In the genomic region with DNA sequence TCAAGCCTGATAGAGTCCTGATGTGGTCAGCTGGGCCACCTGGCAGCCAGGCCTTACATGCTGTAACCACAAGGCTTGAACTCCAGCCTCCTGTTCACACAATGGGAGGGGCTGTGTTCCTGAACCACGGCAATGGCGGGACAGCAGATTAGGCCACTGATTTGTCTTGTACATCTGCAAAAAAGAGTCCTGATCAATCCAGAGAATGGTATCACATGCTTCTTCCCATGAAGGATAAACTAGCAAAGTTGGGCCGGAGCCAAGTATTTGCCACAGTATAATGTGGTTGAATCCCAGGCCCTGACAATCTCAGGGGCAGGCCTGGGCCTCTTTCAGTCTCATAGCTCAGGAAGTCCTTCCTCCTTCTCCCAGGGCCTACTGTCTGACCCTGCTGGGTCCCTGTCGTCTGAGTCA, we compare ENCODE assay signal across 11 cellular contexts.
DNase-seq lines count a peak whose midpoint lies in the region; ATAC-seq and TF ChIP-seq lines count a peak whose summit lies in the region.
"Had no signal": no experiment of that assay in that cellular context is flagged by ENCODE, and none has a peak within 500 bp of the region (broad histone marks: within the 10 kb centered on the region; RNA-seq: fewer than 3 reads in every experiment).

No MANE protein-coding gene starts in this region.

- H2AFZ ChIP-seq in PC-3 (ENCODE audit: low read length) = peak overlapping the region; percentile 34; the same call in 1 of the 2 replicates

- no peaks in the 10 kb centered on the region for H3F3A ChIP-seq in PC-3 (ENCODE audit: low read length, unreplicated experiment)

- no peak overlapping the region for H3K4me2 ChIP-seq in PC-3 (ENCODE audit: low read length)

- peak overlapping the region; percentile 30 for H3K27ac ChIP-seq in PC-3 (ENCODE audit: low read length)
- H3K27ac ChIP-seq: heart right ventricle, sigmoid colon had no signal

- H3K9ac ChIP-seq in PC-3 (ENCODE audit: low read length) = no peak overlapping the region

- no peaks in the 10 kb centered on the region for H3K27me3 ChIP-seq in PC-3 (ENCODE audit: low read length)
- H3K27me3 ChIP-seq: heart right ventricle, sigmoid colon had no signal

- no peak for TF ChIP-seq CTCF in PC-3 (conservative IDR thresholded peaks at IDR 0.05; ENCODE audit: low read depth, low read length)

- intact Hi-C loops in PC-3 (cut with micrococcal nuclease) = no loop called here

- H4K20me1 ChIP-seq in PC-3 (ENCODE audit: low read length) = no peaks in the 10 kb centered on the region

- no peaks in the 10 kb centered on the region for H3K9me2 ChIP-seq in PC-3 (replicated peaks; ENCODE audit: low read length)

- H3K79me2 ChIP-seq in PC-3 (ENCODE audit: low read length) = no peaks in the 10 kb centered on the region

- no peaks in the 10 kb centered on the region for H3K4me1 ChIP-seq in PC-3 (ENCODE audit: insufficient read depth, low read length)
- H3K4me1 ChIP-seq: heart right ventricle, sigmoid colon had no signal

- BruUV-seq in PC-3 (replicated peaks; lab: Mats Ljungman, UMichigan) = no TSS peak

- CTCF ChIA-PET in PC-3 (lab: Charles Lee) = interaction anchor here (0.7 kb wide), 1 partner anchor 182 kb away, joined by 5 read pairs; no protein-coding TSS in a partner anchor

- ATAC-seq in PC-3 (peak; percentile 45; the same call in 1 of the 2 replicates), GM21526 (IDR thresholded peaks at IDR 0.05; ENCODE audit: low FRiP score, unreplicated experiment) (no peak)
- ATAC-seq: heart right ventricle, mucosa of descending colon had no signal

- H3K4me3 ChIP-seq in PC-3 (ENCODE audit: low read length) = no peak overlapping the region
- H3K4me3 ChIP-seq: heart right ventricle, mucosa of descending colon, sigmoid colon had no signal

- no peaks in the 10 kb centered on the region for H3K36me3 ChIP-seq in PC-3 (ENCODE audit: low read depth, low read length)
- H3K36me3 ChIP-seq: heart right ventricle, sigmoid colon had no signal

- no peaks in the 10 kb centered on the region for H3K9me3 ChIP-seq in PC-3 (ENCODE audit: low read length)
- H3K9me3 ChIP-seq: mucosa of descending colon, sigmoid colon had no signal

- POLR2A ChIA-PET in PC-3 (lab: Charles Lee; ENCODE audit: unreplicated experiment) = no interaction called here

- peak; percentile 25 for DNase-seq in HCEC 1CT
- peak; percentile 38 for DNase-seq in PC-3
- DNase-seq in dedifferentiated amniotic fluid mesenchymal stem cell (ENCODE audit: extremely low spot score) = peak; percentile 26
- DNase-seq in renal cortical epithelial cell (ENCODE audit: low read depth) = peak; percentile 31
- DNase-seq in NCI-H1092 (lab: John Stamatoyannopoulos, UW) = no peak
- no peak for DNase-seq in NCI-H2107 (lab: John Stamatoyannopoulos, UW)
- DNase-seq: heart right ventricle, mucosa of descending colon, NCI-H2171, sigmoid colon had no signal

Comparison
In these comparisons a context has a peak if more than half of its experiments do, and no peak if none do; other contexts are left out.
1. DNase-seq: peak in HCEC 1CT (single experiment), PC-3 (single experiment), dedifferentiated amniotic fluid mesenchymal stem cell (single experiment) and renal cortical epithelial cell (single experiment); none in NCI-H1092 (single experiment) and NCI-H2107 (single experiment).